13 cellular contexts compared by ENCODE assay signal in genomic region chr1:203197625-203198024, GRCh38. TPM values are rescaled to one million over a fixed set of nuclear protein-coding genes. Genes with fewer than 3 reads are reported as not detected.
DNase-seq lines count a peak whose midpoint lies in the region; ATAC-seq and TF ChIP-seq lines count a peak whose summit lies in the region.
"Had no signal": no experiment of that assay in that cellular context is flagged by ENCODE, and none has a peak within 500 bp of the region (broad histone marks: within the 10 kb centered on the region; RNA-seq: fewer than 3 reads in every experiment).

No MANE protein-coding gene starts in this region.

- no peak overlapping the region for H3K4me2 ChIP-seq in mesendoderm (ENCODE audit: low read length)

- peaks cover 4 to 29% (median 10%) of the 10 kb centered on the region in 5 donors for H3K27me3 Mint-ChIP-seq in naive thymus-derived CD8-positive, alpha-beta T cell
- H3K27me3 Mint-ChIP-seq in T-cell: peaks cover 12 to 32% of the 10 kb centered on the region in 2 donors

- no peak overlapping the region for H2BK120ac ChIP-seq in mesendoderm (ENCODE audit: low read depth, low read length)

- H2BK15ac ChIP-seq in mesendoderm (replicated peaks; ENCODE audit: low read depth): no peak overlapping the region

- no peak overlapping the region for H2BK5ac ChIP-seq in mesendoderm (ENCODE audit: low read length)

- no peak for ATAC-seq in naive thymus-derived CD8-positive, alpha-beta T cell
- no peak for ATAC-seq in GM18502 (IDR thresholded peaks at IDR 0.05; ENCODE audit: poor library complexity, unreplicated experiment)
- ATAC-seq in T-cell (replicated peaks in 1 of 4): no peak
- ATAC-seq: mucosa of descending colon had no signal

- H3K27ac ChIP-seq in HL-60 (replicated peaks) (no peak overlapping the region), mesendoderm (ENCODE audit: low read depth, low read length) (no peak overlapping the region)
- H3K27ac ChIP-seq: RWPE1, VCaP had no signal

- no peak overlapping the region for H3K9ac ChIP-seq in mesendoderm (ENCODE audit: low read length)

- H3K56ac ChIP-seq in mesendoderm (ENCODE audit: low read length): no peak overlapping the region

- no peaks in the 10 kb centered on the region for H3K79me2 ChIP-seq in mesendoderm (ENCODE audit: control insufficient read depth, insufficient read depth, low read length)

- H3K36me3 ChIP-seq in mesendoderm (ENCODE audit: control insufficient read depth, insufficient read depth, low read length): no peaks in the 10 kb centered on the region

- no peak overlapping the region for H3K4ac ChIP-seq in mesendoderm (ENCODE audit: low read depth, low read length)

- H3K27me3 ChIP-seq in HL-60 (ENCODE audit: insufficient read depth, poor library complexity, severe bottlenecking) (no peaks in the 10 kb centered on the region), mesendoderm (ENCODE audit: insufficient read depth, low read length, poor library complexity) (no peaks in the 10 kb centered on the region)

- POLR2A ChIA-PET in naive thymus-derived CD8-positive, alpha-beta T cell (lab: Charles Lee): interaction anchor here (0.6 kb wide), 1 partner anchor 104 kb away, joined by 3 read pairs; no protein-coding TSS in a partner anchor
- POLR2A ChIA-PET in T-cell (lab: Charles Lee): no interaction called here

- WGBS in mesendoderm (ENCODE audit: extremely low coverage, insufficient coverage, low lambda C conversion rate): no CpG with 5 or more reads among the region's 3 CpGs

- no peaks in the 10 kb centered on the region for H3K9me3 Mint-ChIP-seq in naive thymus-derived CD8-positive, alpha-beta T cell
- no peaks in the 10 kb centered on the region for H3K9me3 Mint-ChIP-seq in T-cell
- H3K9me3 Mint-ChIP-seq: CD4-positive, CD25-positive, alpha-beta regulatory T cell had no signal

- H4K8ac ChIP-seq in mesendoderm (ENCODE audit: low read depth, low read length): no peak overlapping the region

- H3K27ac Mint-ChIP-seq in naive thymus-derived CD8-positive, alpha-beta T cell: no peak overlapping the region
- H3K27ac Mint-ChIP-seq in T-cell: no peak overlapping the region
- H3K27ac Mint-ChIP-seq: dendritic cell treated with granulocyte-macrophage colony-stimulating factor and Interleukin-4, amounts not matched to agents 40 ng/mL and 50 ng/mL, for 4 days had no signal

- CTCF ChIA-PET in T-cell (lab: Charles Lee): interaction anchor here in 1 of 2 donors (0.6 kb wide), 1 partner anchor 430 kb away, joined by 9 read pairs; no protein-coding TSS in a partner anchor

- H2AK5ac ChIP-seq in mesendoderm (ENCODE audit: low read length): no peak overlapping the region

- no peak overlapping the region for H4K5ac ChIP-seq in mesendoderm (ENCODE audit: low read length)

- in situ Hi-C loops in astrocyte of the spinal cord (cut with HindIII; ENCODE audit: low sequenced_read_pairs): no loop called here

- no peak overlapping the region for H3K4me3 Mint-ChIP-seq in naive thymus-derived CD8-positive, alpha-beta T cell
- H3K4me3 Mint-ChIP-seq in T-cell: no peak overlapping the region
- H3K4me3 Mint-ChIP-seq: CD4-positive, CD25-positive, alpha-beta regulatory T cell; dendritic cell treated with granulocyte-macrophage colony-stimulating factor and Interleukin-4, amounts not matched to agents 40 ng/mL and 50 ng/mL, for 4 days had no signal

- H3K4me1 Mint-ChIP-seq in naive thymus-derived CD8-positive, alpha-beta T cell: peaks cover 0 to 3% (median under 1%) of the 10 kb centered on the region in 4 donors
- H3K4me1 Mint-ChIP-seq in T-cell: no peaks in the 10 kb centered on the region
- H3K4me1 Mint-ChIP-seq: CD4-positive, CD25-positive, alpha-beta regulatory T cell had no signal

- H3K79me1 ChIP-seq in mesendoderm (ENCODE audit: low read length): no peaks in the 10 kb centered on the region

- DNase-seq in AG08396 (ENCODE audit: low spot score) (peak; percentile 63), HL-60 (ENCODE audit: low read depth in 1 of 2, low spot score in 1 of 2) (peak; percentile 36 to 71), astrocyte of the spinal cord (ENCODE audit: low read depth, low spot score) (peak; percentile 70), mesendoderm (peak; percentile 89), hypothalamus (lab: John Stamatoyannopoulos, UW) (no peak), T-cell (no peak)
- no peak for DNase-seq in naive thymus-derived CD8-positive, alpha-beta T cell
- DNase-seq: CD4-positive, CD25-positive, alpha-beta regulatory T cell; mucosa of descending colon had no signal

- H3K23ac ChIP-seq in mesendoderm (ENCODE audit: low read length): no peak overlapping the region

- no peak for TF ChIP-seq CTCF in HL-60 (IDR thresholded peaks at IDR 0.05; ENCODE audit: insufficient read depth, low read length)
- no peak for TF ChIP-seq CTCF in astrocyte of the spinal cord (IDR thresholded peaks at IDR 0.05; ENCODE audit: low read depth, low read length)

- peak overlapping the region; percentile 22 for H3K18ac ChIP-seq in mesendoderm (ENCODE audit: low read length)

- H3K36me3 Mint-ChIP-seq in naive thymus-derived CD8-positive, alpha-beta T cell: no peaks in the 10 kb centered on the region
- H3K36me3 Mint-ChIP-seq in T-cell: no peaks in the 10 kb centered on the region
- H3K36me3 Mint-ChIP-seq: CD4-positive, CD25-positive, alpha-beta regulatory T cell had no signal

- no peak overlapping the region for H3K4me3 ChIP-seq in HL-60 (replicated peaks; ENCODE audit: insufficient read depth, low read length)
- no peak overlapping the region for H3K4me3 ChIP-seq in astrocyte of the spinal cord (ENCODE audit: low read depth, low read length)
- H3K4me3 ChIP-seq in mesendoderm (ENCODE audit: low read length): no peak overlapping the region
- H3K4me3 ChIP-seq: mucosa of descending colon had no signal

- H3K4me1 ChIP-seq in mesendoderm (ENCODE audit: control insufficient read depth, low read depth, low read length): peaks cover 4% of the 10 kb centered on the region

RNA-seq across cellular contexts. Expression of gene CHI3L1, which starts 11.1 kb away (rescaled TPM):
- 0.22 TPM for polyA plus RNA-seq in mesendoderm (2013, experiment 1 of 2)
- polyA plus RNA-seq in mesendoderm (2013, experiment 2 of 2): 0.20 TPM
- total RNA-seq in naive thymus-derived CD8-positive, alpha-beta T cell: not detected
- not detected for polyA plus RNA-seq in naive thymus-derived CD8-positive, alpha-beta T cell
- total RNA-seq in T-cell: under 1 TPM in 2 of 5 donors, not detected in 3; 0.20 to 0.30 TPM
- total RNA-seq: CD4-positive, CD25-positive, alpha-beta regulatory T cell had no signal
- polyA plus RNA-seq: CD4-positive, CD25-positive, alpha-beta regulatory T cell had no signal

RNA-seq across cellular contexts. Expression of gene MYBPH, which starts 22.0 kb away (rescaled TPM):
- not detected for polyA plus RNA-seq in mesendoderm (2013, experiment 1 of 2)
- polyA plus RNA-seq in mesendoderm (2013, experiment 2 of 2): 0.04 TPM
- not detected for total RNA-seq in naive thymus-derived CD8-positive, alpha-beta T cell
- polyA plus RNA-seq in naive thymus-derived CD8-positive, alpha-beta T cell: not detected
- total RNA-seq in T-cell: not detected
- total RNA-seq: CD4-positive, CD25-positive, alpha-beta regulatory T cell; mucosa of descending colon had no signal
- polyA plus RNA-seq: CD4-positive, CD25-positive, alpha-beta regulatory T cell had no signal

RNA-seq across cellular contexts. Expression of gene CHIT1, which starts 31.8 kb away (rescaled TPM):
- polyA plus RNA-seq in mesendoderm (2013, experiment 1 of 2): not detected
- polyA plus RNA-seq in mesendoderm (2013, experiment 2 of 2): not detected
- 1 to 10 TPM in 1 of 2 experiments, under 1 TPM in 1; 0.75 to 2.5 TPM for total RNA-seq in naive thymus-derived CD8-positive, alpha-beta T cell
- polyA plus RNA-seq in naive thymus-derived CD8-positive, alpha-beta T cell: under 1 TPM in 1 of 3 donors, not detected in 2; 0.05 TPM
- 1 to 10 TPM in 2 of 5 donors, under 1 TPM in 2, not detected in 1; 0.12 to 2.3 (median 0.92) TPM for total RNA-seq in T-cell
- polyA plus RNA-seq: CD4-positive, CD25-positive, alpha-beta regulatory T cell had no signal

Comparison
In these comparisons a context has a peak if more than half of its experiments do, and no peak if none do; other contexts are left out.
1. DNase-seq: peak in AG08396 (single experiment), HL-60 (2 of 2), astrocyte of the spinal cord (single experiment) and mesendoderm (single experiment); none in naive thymus-derived CD8-positive, alpha-beta T cell (0 of 10), hypothalamus (0 of 51) and T-cell (0 of 34).